In the genomic region with DNA sequence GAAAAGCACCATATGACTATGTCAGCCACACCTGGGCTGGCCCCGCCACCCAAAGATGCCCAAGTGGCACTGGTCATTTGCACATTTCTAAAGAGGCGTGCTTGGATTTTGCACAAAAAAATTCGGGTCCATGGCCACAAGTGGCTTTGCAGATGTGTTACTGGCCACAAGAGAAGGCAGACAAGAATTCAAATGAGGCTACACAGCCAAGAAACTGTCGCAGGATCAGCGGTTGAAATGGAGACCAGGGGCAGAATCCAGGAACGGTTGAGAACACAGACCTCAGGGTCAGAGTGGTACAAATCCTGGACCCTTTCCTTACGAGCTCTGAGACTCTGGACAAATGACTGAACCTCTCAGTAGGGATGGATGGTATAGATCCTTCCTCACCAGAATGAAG, we compare ENCODE assay signal across 22 cellular contexts. TPM values are rescaled to one million over a fixed set of nuclear protein-coding genes. Genes with fewer than 3 reads are reported as not detected.
DNase-seq lines count a peak whose midpoint lies in the region; ATAC-seq and TF ChIP-seq lines count a peak whose summit lies in the region.
"Had no signal": no experiment of that assay in that cellular context is flagged by ENCODE, and none has a peak within 500 bp of the region (broad histone marks: within the 10 kb centered on the region; RNA-seq: fewer than 3 reads in every experiment).

No MANE protein-coding gene starts in this region.

- BruUV-seq in IMR-90 (replicated peaks; lab: Mats Ljungman, UMichigan), result no TSS peak

- H3K18ac ChIP-seq in IMR-90 (ENCODE audit: low read depth, low read length), result no peak overlapping the region

- no peak overlapping the region for H3K4me3 Mint-ChIP-seq in brain
- H3K4me3 Mint-ChIP-seq: CD4-positive, alpha-beta T cell; H9; HFFc6 had no signal

- H3K27me3 Mint-ChIP-seq in brain, result peaks cover 6% of the 10 kb centered on the region

- H3K9ac ChIP-seq in IMR-90 (ENCODE audit: low read depth, low read length) (no peak overlapping the region), skeletal muscle tissue (ENCODE audit: low read depth in 1 of 3, low read length in 3 of 3) (no peak overlapping the region)
- H3K9ac ChIP-seq: BLaER1, GM23248 had no signal

- peaks cover 0 to 24% of the 10 kb centered on the region in 2 experiments; a peak in 2 of 4 replicates for H3K79me1 ChIP-seq in IMR-90 (ENCODE audit: low read depth in 1 of 2, low read length in 2 of 2)

- H3K9me1 ChIP-seq in IMR-90 (ENCODE audit: insufficient read depth, low read length), result peaks cover 9% of the 10 kb centered on the region; the same call in 1 of the 2 replicates

- no peaks in the 10 kb centered on the region for H4K20me1 ChIP-seq in IMR-90 (ENCODE audit: insufficient read depth, low read length)
- H4K20me1 ChIP-seq: BLaER1 had no signal

- no peak overlapping the region for H3K23ac ChIP-seq in IMR-90 (ENCODE audit: low read depth, low read length)

- no peak overlapping the region for H3K56ac ChIP-seq in IMR-90 (ENCODE audit: extremely low read depth, insufficient read depth, low read length)

- no peak for TF ChIP-seq CTCF in IMR-90 (conservative IDR thresholded peaks at IDR 0.05; ENCODE audit: low read depth, low read length)
- no peak for TF ChIP-seq CTCF in brain (conservative IDR thresholded peaks at IDR 0.05)
- TF ChIP-seq CTCF in GM13977 (IDR thresholded peaks at IDR 0.05; ENCODE audit: extremely low read depth, insufficient read depth, missing control alignments), result no peak

- no peak overlapping the region for H4K8ac ChIP-seq in IMR-90 (ENCODE audit: low read depth in 2 of 2, low read length in 2 of 2)

- no peak overlapping the region for H3K4ac ChIP-seq in IMR-90 (ENCODE audit: low read depth, low read length)

- no peak overlapping the region for H2BK120ac ChIP-seq in IMR-90 (ENCODE audit: low read depth, low read length)

- H4K91ac ChIP-seq in IMR-90 (ENCODE audit: insufficient read depth, low read depth, low read length), result peak overlapping the region; percentile 12; the same call in 1 of the 2 replicates

- TF ChIP-seq POLR2A in IMR-90 (IDR thresholded peaks at IDR 0.05; ENCODE audit: low read depth, low read length), result no peak

- H3K36me3 Mint-ChIP-seq in brain, result no peaks in the 10 kb centered on the region

- POLR2A ChIA-PET in IMR-90 (lab: Charles Lee; ENCODE audit: unreplicated experiment), result no interaction called here

- H3K4me1 Mint-ChIP-seq in brain, result peaks cover 61% of the 10 kb centered on the region

- H3K27ac Mint-ChIP-seq in brain, result peak overlapping the region in 4 of 5 experiments; percentile 19 to 66 (median 34)
- H3K27ac Mint-ChIP-seq: CD4-positive, alpha-beta T cell; HFFc6 had no signal

- DNase-seq in IMR-90 (no peak), GM13977 (ENCODE audit: low spot score) (no peak), DMS153 (lab: John Stamatoyannopoulos, UW) (no peak)
- DNase-seq: CD4-positive, alpha-beta T cell; COR-L47; DMS 273 treated with DMSO at 0.1 percent for 48 hours; DND-41; GM23248; H9; HFFc6; MG63; NCI-H1694 treated with DMSO at 0.1 percent for 48 hours; NCI-H2081 treated with DMSO at 0.1 percent for 48 hours; NCI-H446; NCI-H526; OCI-M1 had no signal

- H3K27me3 ChIP-seq in IMR-90 (ENCODE audit: control insufficient read depth, insufficient read depth, low read length) (no peaks in the 10 kb centered on the region), layer of hippocampus (ENCODE audit: control insufficient read depth, insufficient read depth, low read length) (no peaks in the 10 kb centered on the region), skeletal muscle tissue (ENCODE audit: control insufficient read depth in 3 of 3, insufficient read depth in 3 of 3, low read length in 3 of 3) (no peaks in the 10 kb centered on the region)
- H3K27me3 ChIP-seq: BLaER1, MG63 had no signal

- H2BK15ac ChIP-seq in IMR-90 (ENCODE audit: low read depth, low read length), result no peak overlapping the region

- dilution Hi-C loops in IMR-90 (cut with HindIII; ENCODE audit: low sequenced_read_pairs, unreplicated experiment), result no loop called here

- H3K9me3 ChIP-seq in IMR-90 (ENCODE audit: control insufficient read depth, insufficient read depth, low read length), result no peaks in the 10 kb centered on the region
- H3K9me3 ChIP-seq in skeletal muscle tissue (ENCODE audit: control insufficient read depth in 3 of 3, low read length in 3 of 3), result no peaks in the 10 kb centered on the region
- H3K9me3 ChIP-seq: BLaER1, MG63 had no signal

- H3K27ac ChIP-seq in IMR-90 (ENCODE audit: insufficient read depth, low read length) (no peak overlapping the region), layer of hippocampus (ENCODE audit: low read depth, low read length) (peak overlapping the region; percentile 90), skeletal muscle tissue (ENCODE audit: low read depth, low read length) (peak overlapping the region; percentile 18)
- H3K27ac ChIP-seq: BLaER1, GM23248 had no signal

- H3K4me3 ChIP-seq in IMR-90 (ENCODE audit: insufficient read depth, low read depth, low read length) (no peak overlapping the region), skeletal muscle tissue (ENCODE audit: low read length in 3 of 3) (no peak overlapping the region)
- H3K4me3 ChIP-seq: BLaER1, GM12878, GM23248, MG63 had no signal

- H2BK5ac ChIP-seq in IMR-90 (ENCODE audit: low read depth, low read length, poor library complexity, severe bottlenecking), result no peak overlapping the region

- H3K4me2 ChIP-seq in IMR-90 (ENCODE audit: low read depth, low read length), result no peak overlapping the region
- H3K4me2 ChIP-seq: BLaER1 had no signal

- H4K5ac ChIP-seq in IMR-90 (ENCODE audit: low read depth, low read length), result no peak overlapping the region

- 79% methylated on average over 2 of the region's 7 CpGs; no CpG with 5 or more reads in 1 of the 2 experiments for WGBS in IMR-90 (ENCODE audit: extremely low coverage in 2 of 2, insufficient read length in 1 of 2), 2 experiments

- no peak overlapping the region for H3K14ac ChIP-seq in IMR-90 (replicated peaks; ENCODE audit: low read depth, low read length)

- peaks cover 24% of the 10 kb centered on the region for H3K4me1 ChIP-seq in IMR-90 (ENCODE audit: control insufficient read depth, insufficient read depth, low read length)
- H3K4me1 ChIP-seq in skeletal muscle tissue (ENCODE audit: control insufficient read depth in 3 of 3, insufficient read depth in 3 of 3, low read length in 3 of 3), result peaks cover 12 to 20% (median 13%) of the 10 kb centered on the region in 3 donors
- H3K4me1 ChIP-seq: BLaER1 had no signal

- H2BK20ac ChIP-seq in IMR-90 (ENCODE audit: low read depth, low read length), result no peak overlapping the region

- H2AFZ ChIP-seq in IMR-90 (replicated peaks; ENCODE audit: low read length, poor library complexity), result no peak overlapping the region
- H2AFZ ChIP-seq: GM23248 had no signal

- CTCF ChIA-PET in IMR-90 (lab: Yijun Ruan, JAX), result no interaction called here

- peaks cover 0 to 3% (median 0%) of the 10 kb centered on the region in 5 experiments for H3K9me3 Mint-ChIP-seq in brain
- H3K9me3 Mint-ChIP-seq: CD4-positive, alpha-beta T cell; H9; HFFc6 had no signal

- no peak for TF ChIP-seq RAD21 in IMR-90 (IDR thresholded peaks at IDR 0.05; ENCODE audit: low read length)

- intact Hi-C loops in IMR-90 (cut with micrococcal nuclease), result no loop called here

- in situ Hi-C loops in IMR-90 (cut with MboI; ENCODE audit: low sequenced_read_pairs), result no loop called here
- in situ Hi-C loops in GM13977 (cut with MboI; ENCODE audit: low pct_unique_long_range_greater_than_20kb, low sequenced_read_pairs, unreplicated experiment), result no loop called here

- ATAC-seq in IMR-90 (ENCODE audit: low read depth), result no peak
- ATAC-seq in GM18517 (IDR thresholded peaks at IDR 0.05; ENCODE audit: unreplicated experiment), result no peak
- ATAC-seq: GM12878 had no signal

- H2AK5ac ChIP-seq in IMR-90 (ENCODE audit: low read depth, low read length), result no peak overlapping the region

- no peak overlapping the region for H2AK9ac ChIP-seq in IMR-90 (replicated peaks; ENCODE audit: low read depth, low read length, poor library complexity)

- H3K36me3 ChIP-seq in IMR-90 (ENCODE audit: control insufficient read depth, insufficient read depth, low read length) (no peaks in the 10 kb centered on the region), skeletal muscle tissue (ENCODE audit: control insufficient read depth in 3 of 3, insufficient read depth in 3 of 3, low read length in 3 of 3) (no peaks in the 10 kb centered on the region)
- H3K36me3 ChIP-seq: BLaER1 had no signal

TF ChIP-seq in IMR-90, 13 proteins besides CTCF, POLR2A, EP300 and RAD21:
- TF ChIP-seq, protein P1, sequence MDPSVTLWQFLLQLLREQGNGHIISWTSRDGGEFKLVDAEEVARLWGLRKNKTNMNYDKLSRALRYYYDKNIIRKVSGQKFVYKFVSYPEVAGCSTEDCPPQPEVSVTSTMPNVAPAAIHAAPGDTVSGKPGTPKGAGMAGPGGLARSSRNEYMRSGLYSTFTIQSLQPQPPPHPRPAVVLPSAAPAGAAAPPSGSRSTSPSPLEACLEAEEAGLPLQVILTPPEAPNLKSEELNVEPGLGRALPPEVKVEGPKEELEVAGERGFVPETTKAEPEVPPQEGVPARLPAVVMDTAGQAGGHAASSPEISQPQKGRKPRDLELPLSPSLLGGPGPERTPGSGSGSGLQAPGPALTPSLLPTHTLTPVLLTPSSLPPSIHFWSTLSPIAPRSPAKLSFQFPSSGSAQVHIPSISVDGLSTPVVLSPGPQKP (IDR thresholded peaks at IDR 0.05; ENCODE audit: borderline replicate concordance, low read depth, low read length), result no peak
- TF ChIP-seq BHLHE40 (IDR thresholded peaks at IDR 0.05; ENCODE audit: low read depth, low read length), result no peak
TF ChIP-seq in IMR-90: peak in this region for 0.

RNA-seq across cellular contexts. Expression of a gene that starts 48.6 kb away (rescaled TPM):
- total RNA-seq in IMR-90 (2012; rRNA removed) (16.5 and 20.3 TPM in 2 replicates), skeletal muscle tissue (85.1 TPM)
- polyA plus RNA-seq in IMR-90 (2012; rRNA removed) (11.6 and 11.7 TPM in 2 replicates), brain (ENCODE audit: insufficient read depth, low read depth, low replicate concordance) (11.3 TPM)
- polyA plus RNA-seq in IMR-90 (2012; cell fraction: cytosol; rRNA removed), result 6.7 and 8.2 TPM in 2 replicates
- polyA plus RNA-seq in IMR-90 (2012; cell fraction: nucleus; rRNA removed; ENCODE audit: low replicate concordance), result 13.3 and 28.8 TPM in 2 replicates
